In the genomic region with DNA sequence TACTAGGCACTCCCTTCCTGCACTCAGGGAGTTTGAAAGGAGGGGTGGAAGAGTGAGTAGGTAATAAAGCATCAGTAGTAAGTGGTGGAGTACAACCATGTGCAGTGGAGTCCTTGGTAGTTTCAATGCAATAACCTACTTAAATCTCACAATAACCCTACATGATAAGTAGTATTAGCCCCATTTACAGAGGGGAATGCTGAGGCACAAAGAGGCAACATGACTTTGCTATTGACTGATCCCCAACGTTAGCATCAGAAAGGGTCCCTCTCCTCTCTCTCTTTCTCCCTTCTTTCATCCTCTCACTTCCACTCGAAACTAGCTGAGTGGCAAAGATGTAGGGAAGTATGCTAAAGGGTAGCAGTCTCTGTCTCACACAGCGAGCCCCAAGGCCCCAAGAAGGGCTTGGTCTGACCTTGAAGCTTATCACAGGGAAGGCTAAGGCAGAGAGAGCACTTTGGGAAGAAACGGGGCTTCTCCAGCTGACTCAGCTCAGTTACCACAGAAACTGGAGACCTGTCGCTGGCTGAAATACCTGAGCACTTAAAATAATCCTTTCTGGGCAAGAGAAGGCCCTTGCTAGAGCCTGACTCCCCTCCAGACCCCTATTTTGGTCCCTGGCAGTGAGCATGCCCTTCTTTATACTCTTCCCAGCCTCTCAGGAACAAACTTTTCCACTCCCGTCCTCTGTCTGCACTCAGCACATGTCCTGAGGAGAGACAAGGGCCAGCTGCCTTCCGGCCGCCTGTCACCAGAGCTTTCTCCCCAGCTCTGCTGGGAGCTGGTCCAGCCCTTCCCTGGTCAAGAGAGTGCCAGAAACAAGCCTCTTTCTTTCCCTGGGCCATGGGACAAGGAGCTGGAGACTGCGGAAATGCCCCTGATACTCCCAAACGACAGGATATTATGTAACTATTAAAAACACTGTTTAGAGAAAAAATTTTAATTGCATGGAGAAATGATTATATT, we compare ENCODE assay signal across 1 cellular context.
TF ChIP-seq lines count a peak whose summit lies in the region.

No MANE protein-coding gene starts in this region.

TF ChIP-seq in H1, 55 proteins besides CTCF, POLR2A, EP300 and RAD21:
- TF ChIP-seq KDM1A (IDR thresholded peaks at IDR 0.05; ENCODE audit: borderline replicate concordance, low read length) (peak; percentile 88; the same call in 1 of the 2 replicates), FOSL1 (IDR thresholded peaks at IDR 0.05; ENCODE audit: insufficient read depth, low read depth, low read length) (no peak)
